ENCODE assay signal across 1 cellular context in the genomic region with DNA sequence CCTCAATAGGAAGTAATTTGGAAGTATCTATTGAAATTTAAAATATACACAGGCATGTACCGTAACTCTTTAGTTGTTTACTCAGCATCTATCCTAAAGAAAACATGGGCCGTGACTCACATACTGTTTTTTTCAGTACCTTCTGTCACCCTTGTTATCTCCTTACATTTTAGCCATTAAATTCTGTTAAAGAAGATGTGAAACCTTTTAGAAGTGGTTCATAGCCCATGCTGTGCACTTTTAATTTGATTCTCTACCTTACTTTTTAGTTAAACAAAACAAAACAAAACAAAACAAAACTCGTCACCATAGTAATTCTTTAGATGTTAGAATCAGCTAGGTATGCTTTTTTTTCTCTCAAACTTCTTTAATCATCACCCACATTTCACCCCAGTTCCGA.
A peak's percentile ranks its signal among the peaks of the same experiment; 100 is the strongest.
TF ChIP-seq lines count a peak whose summit lies in the region.

No MANE protein-coding gene starts in this region.

TF ChIP-seq in IMR-90, 13 proteins besides CTCF, POLR2A, EP300 and RAD21 (continued from another document):
- TF ChIP-seq, protein P1, sequence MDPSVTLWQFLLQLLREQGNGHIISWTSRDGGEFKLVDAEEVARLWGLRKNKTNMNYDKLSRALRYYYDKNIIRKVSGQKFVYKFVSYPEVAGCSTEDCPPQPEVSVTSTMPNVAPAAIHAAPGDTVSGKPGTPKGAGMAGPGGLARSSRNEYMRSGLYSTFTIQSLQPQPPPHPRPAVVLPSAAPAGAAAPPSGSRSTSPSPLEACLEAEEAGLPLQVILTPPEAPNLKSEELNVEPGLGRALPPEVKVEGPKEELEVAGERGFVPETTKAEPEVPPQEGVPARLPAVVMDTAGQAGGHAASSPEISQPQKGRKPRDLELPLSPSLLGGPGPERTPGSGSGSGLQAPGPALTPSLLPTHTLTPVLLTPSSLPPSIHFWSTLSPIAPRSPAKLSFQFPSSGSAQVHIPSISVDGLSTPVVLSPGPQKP (IDR thresholded peaks at IDR 0.05; ENCODE audit: borderline replicate concordance, low read depth, low read length): no peak
- TF ChIP-seq MAFK (IDR thresholded peaks at IDR 0.05; ENCODE audit: low read depth, low read length): 0 out of 2 replicates have a peak, but pooled peaks have one; percentile 13
- TF ChIP-seq MXI1 (IDR thresholded peaks at IDR 0.05; ENCODE audit: borderline replicate concordance, low read depth, low read length): no peak
- no peak for TF ChIP-seq MAZ (IDR thresholded peaks at IDR 0.05; ENCODE audit: borderline replicate concordance, low read depth, low read length)
- TF ChIP-seq CEBPB (IDR thresholded peaks at IDR 0.05; ENCODE audit: low read depth, low read length): no peak
- no peak for TF ChIP-seq RFX5 (IDR thresholded peaks at IDR 0.05; ENCODE audit: low read depth, low read length)
